12 cellular contexts compared by ENCODE assay signal in the genomic region with DNA sequence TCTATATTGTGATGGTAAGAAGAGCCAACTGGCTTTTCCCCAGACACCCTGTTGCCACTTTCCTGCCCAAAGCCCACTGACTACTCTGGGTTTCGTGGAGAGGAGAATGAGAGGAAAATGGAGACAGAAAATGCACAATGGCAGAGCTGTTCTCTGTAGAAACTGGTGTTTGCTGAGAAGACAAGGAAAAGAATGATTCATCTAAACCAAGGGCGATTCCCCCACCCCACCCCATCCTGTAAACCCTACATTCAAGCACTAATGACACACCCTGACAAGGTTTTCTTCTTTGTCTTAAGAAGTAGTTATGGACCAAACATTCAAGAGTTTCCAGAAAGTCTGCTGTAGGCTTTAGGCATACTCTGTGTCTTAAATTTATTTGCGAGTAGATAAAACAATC.
DNase-seq lines count a peak whose midpoint lies in the region; FAIRE-seq and TF ChIP-seq lines count a peak whose summit lies in the region.
"Had no signal": no experiment of that assay in that cellular context is flagged by ENCODE, and none has a peak within 500 bp of the region (broad histone marks: within the 10 kb centered on the region; RNA-seq: fewer than 3 reads in every experiment).

No MANE protein-coding gene starts in this region.

- no peaks in the 10 kb centered on the region for H3K27me3 Mint-ChIP-seq in activated naive CD4-positive, alpha-beta T cell treated with anti-CD3 and anti-CD28 coated beads, Interleukin-2, amount 50 U/mL, for 24 hours

- H3K4me3 Mint-ChIP-seq in activated naive CD4-positive, alpha-beta T cell treated with anti-CD3 and anti-CD28 coated beads, Interleukin-2, amount 50 U/mL, for 24 hours, result peak overlapping the region; percentile 26

- H3K4me2 ChIP-seq in keratinocyte (ENCODE audit: control insufficient read depth, extremely low read depth, insufficient read depth, low read depth, low read length), result peak overlapping the region; percentile 50

- H4K20me1 ChIP-seq in keratinocyte (ENCODE audit: control insufficient read depth, extremely low read depth, insufficient read depth, low read length), result no peaks in the 10 kb centered on the region

- H3K4me1 ChIP-seq in keratinocyte (ENCODE audit: control insufficient read depth, extremely low read depth, insufficient read depth, low read length) (peaks cover 28% of the 10 kb centered on the region), vagina (peaks cover 9% of the 10 kb centered on the region)

- H3K9me3 ChIP-seq in keratinocyte (ENCODE audit: control insufficient read depth, low read depth, low read length), result no peaks in the 10 kb centered on the region
- H3K9me3 ChIP-seq in vagina, result no peaks in the 10 kb centered on the region

- no peaks in the 10 kb centered on the region for H3K9me1 ChIP-seq in keratinocyte (ENCODE audit: control insufficient read depth, extremely low read depth, insufficient read depth, low read length)

- no peak for TF ChIP-seq POLR2A in vagina (IDR thresholded peaks at IDR 0.05)

- H3K9me3 Mint-ChIP-seq in activated naive CD4-positive, alpha-beta T cell treated with anti-CD3 and anti-CD28 coated beads, Interleukin-2, amount 50 U/mL, for 24 hours, result no peaks in the 10 kb centered on the region

- H3K4me1 Mint-ChIP-seq in activated naive CD4-positive, alpha-beta T cell treated with anti-CD3 and anti-CD28 coated beads, Interleukin-2, amount 50 U/mL, for 24 hours, result peaks cover 66% of the 10 kb centered on the region

- intact Hi-C loops in vagina (cut with DNase I), result no loop called here

- H3K27ac Mint-ChIP-seq in activated naive CD4-positive, alpha-beta T cell treated with anti-CD3 and anti-CD28 coated beads, Interleukin-2, amount 50 U/mL, for 24 hours, result peak overlapping the region; percentile 76

- H3K27me3 ChIP-seq in keratinocyte (ENCODE audit: control insufficient read depth, extremely low read depth, insufficient read depth, low read length), result no peaks in the 10 kb centered on the region
- H3K27me3 ChIP-seq in vagina, result no peaks in the 10 kb centered on the region

- H3K4me3 ChIP-seq in keratinocyte (ENCODE audit: control insufficient read depth in 2 of 3, extremely low read depth in 1 of 3, insufficient read depth in 2 of 3, low read depth in 1 of 3, low read length in 3 of 3) (no peak overlapping the region), vagina (no peak overlapping the region)

- H3K27ac ChIP-seq in keratinocyte (ENCODE audit: control insufficient read depth, insufficient read depth, low read length) (peak overlapping the region; percentile 91), vagina (peak overlapping the region; percentile 45)

- H3K36me3 ChIP-seq in keratinocyte (ENCODE audit: control insufficient read depth in 2 of 2, extremely low read depth in 1 of 2, insufficient read depth in 2 of 2, low read length in 2 of 2), result peaks cover 5 to 7% of the 10 kb centered on the region in 2 experiments
- H3K36me3 ChIP-seq in vagina, result peaks cover 0 to 3% of the 10 kb centered on the region in 2 donors

- H2AFZ ChIP-seq in keratinocyte (ENCODE audit: control insufficient read depth, low read length), result peak overlapping the region; percentile 62

- dilution Hi-C loops in keratinocyte (cut with MboI; ENCODE audit: extremely low pct_ligation_motif_present, low sequenced_read_pairs), result no loop called here

- peak; percentile 91 for FAIRE-seq in keratinocyte (lab: Jason Lieb, UNC)

- peak; percentile 18 for DNase-seq in stimulated activated CD4-positive, alpha-beta T cell treated with anti-CD3 and anti-CD28 coated beads, Interleukin-12 subunit alpha, Interleukin-12 subunit beta, amount 100 ng/mL, for 4 hours
- no peak for DNase-seq in stimulated activated CD4-positive, alpha-beta T cell treated with anti-CD3 and anti-CD28 coated beads, Interleukin-2, amount 100 ng/mL, for 48 hours
- no peak for DNase-seq in keratinocyte (ENCODE audit: low read depth, low spot score)
- DNase-seq in vagina (ENCODE audit: extremely low spot score in 2 of 2), result no peak
- DNase-seq in amygdala (lab: John Stamatoyannopoulos, UW), result no peak
- no peak for DNase-seq in NCI-H1105 treated with DMSO at 0.1 percent for 48 hours (lab: John Stamatoyannopoulos, UW)
- no peak for DNase-seq in ecto neural progenitor cell (ENCODE audit: low spot score)
- DNase-seq: cerebellar nuclear complex, GF-D8, NCI-H187, posterior cingulate gyrus had no signal

- no peaks in the 10 kb centered on the region for H3K79me2 ChIP-seq in keratinocyte (ENCODE audit: control insufficient read depth, insufficient read depth, low read length)

- H3K36me3 Mint-ChIP-seq in activated naive CD4-positive, alpha-beta T cell treated with anti-CD3 and anti-CD28 coated beads, Interleukin-2, amount 50 U/mL, for 24 hours, result peaks cover 29% of the 10 kb centered on the region

- no peak overlapping the region for H3K9ac ChIP-seq in keratinocyte (ENCODE audit: control insufficient read depth, extremely low read depth, insufficient read depth, low read length)

- TF ChIP-seq CTCF in keratinocyte (optimal IDR thresholded peaks at IDR 0.05 in 1 of 3, IDR thresholded peaks at IDR 0.05 in 1 of 3, conservative IDR thresholded peaks at IDR 0.05 in 1 of 3; ENCODE audit: extremely low read depth in 1 of 3, insufficient read depth in 2 of 3, low read length in 3 of 3), result no peak
- no peak for TF ChIP-seq CTCF in vagina (IDR thresholded peaks at IDR 0.05)
